Comparison of ENCODE assay signal across 28 cellular contexts in the genomic region with DNA sequence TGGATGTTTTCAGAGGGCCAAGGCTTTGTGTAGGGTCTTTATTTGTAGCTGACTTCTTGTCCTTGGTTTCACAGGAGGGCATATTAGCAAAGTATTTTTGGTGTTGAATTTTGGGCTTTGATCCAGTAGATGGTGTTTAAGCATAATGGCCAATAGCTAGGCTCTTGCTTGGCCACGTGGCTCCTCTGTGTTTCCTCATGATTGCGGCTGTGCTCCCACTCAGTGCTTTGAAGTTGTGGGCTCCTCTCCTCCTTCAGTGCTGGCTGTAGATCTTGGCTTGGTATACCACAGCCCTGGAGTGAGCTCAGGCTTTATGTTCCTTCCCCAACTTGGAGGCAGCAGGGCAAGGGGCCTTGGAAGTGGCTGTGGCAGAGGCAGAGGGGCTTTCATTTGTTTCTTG.
"Had no signal": no experiment of that assay in that cellular context is flagged by ENCODE, and none has a peak within 500 bp of the region (broad histone marks: within the 10 kb centered on the region; RNA-seq: fewer than 3 reads in every experiment).

No MANE protein-coding gene starts in this region.

- H3K9me3 ChIP-seq: heart left ventricle, left lung, lower lobe of right lung, mucosa of descending colon, pancreas, prostate gland, sigmoid colon, spleen, suprapubic skin, thoracic aorta, tibial artery, upper lobe of left lung, vagina had no signal

- H3K27me3 Mint-ChIP-seq: natural killer cell treated with Interleukin-12 subunit alpha and Interleukin-12 subunit beta and Interleukin-15 and Interleukin-18, amount 100 ng/mL, for 72 hours; stimulated activated naive CD8-positive, alpha-beta T cell treated with anti-CD3 and anti-CD28 coated beads, Interleukin-15, Interleukin-2, amounts not matched to agents 100 ng/mL and 50 ng/mL, for 24 hours had no signal

- H3K4me3 Mint-ChIP-seq: immature natural killer cell; mesothelial cell of epicardium; naive thymus-derived CD4-positive, alpha-beta T cell; natural killer cell treated with Interleukin-12 subunit alpha and Interleukin-12 subunit beta and Interleukin-15 and Interleukin-18, amount 100 ng/mL, for 72 hours; stimulated activated effector memory CD8-positive, alpha-beta T cell treated with anti-CD3 and anti-CD28 coated beads, Interleukin-12 subunit alpha, Interleukin-12 subunit beta, amount 100 ng/mL, for 72 hours; stimulated activated naive CD8-positive, alpha-beta T cell treated with anti-CD3 and anti-CD28 coated beads, Interleukin-15, Interleukin-2, amounts not matched to agents 100 ng/mL and 50 ng/mL, for 24 hours had no signal

- H3K36me3 Mint-ChIP-seq: immature natural killer cell; mesothelial cell of epicardium; naive thymus-derived CD4-positive, alpha-beta T cell; natural killer cell treated with Interleukin-12 subunit alpha and Interleukin-12 subunit beta and Interleukin-15 and Interleukin-18, amount 100 ng/mL, for 72 hours; stimulated activated effector memory CD8-positive, alpha-beta T cell treated with anti-CD3 and anti-CD28 coated beads, Interleukin-12 subunit alpha, Interleukin-12 subunit beta, amount 100 ng/mL, for 72 hours had no signal

- DNase-seq: immature natural killer cell; kidney; left colon; left lung; lower lobe of right lung; mammary epithelial cell; mesenchymal stem cell; mucosa of descending colon; naive thymus-derived CD4-positive, alpha-beta T cell; retina; right cardiac atrium; sigmoid colon; small intestine; spleen; stimulated activated CD4-positive, alpha-beta T cell treated with anti-CD3 and anti-CD28 coated beads, Interleukin-4, amount 100 ng/mL, for 24 hours; stimulated activated naive CD4-positive, alpha-beta T cell; tibial artery; upper lobe of left lung had no signal

- H3K4me1 Mint-ChIP-seq: immature natural killer cell; naive thymus-derived CD4-positive, alpha-beta T cell; stimulated activated effector memory CD8-positive, alpha-beta T cell treated with anti-CD3 and anti-CD28 coated beads, Interleukin-12 subunit alpha, Interleukin-12 subunit beta, amount 100 ng/mL, for 72 hours had no signal

- ATAC-seq: heart left ventricle; left colon; left lung; lower lobe of right lung; mucosa of descending colon; naive thymus-derived CD4-positive, alpha-beta T cell; natural killer cell treated with Interleukin-12 subunit alpha and Interleukin-12 subunit beta and Interleukin-15 and Interleukin-18, amount 100 ng/mL, for 72 hours; pancreas; right cardiac atrium; stimulated activated effector memory CD8-positive, alpha-beta T cell treated with anti-CD3 and anti-CD28 coated beads, Interleukin-12 subunit alpha, Interleukin-12 subunit beta, amount 100 ng/mL, for 72 hours had no signal

- H3K36me3 ChIP-seq: heart left ventricle, left lung, lower lobe of right lung, pancreas, prostate gland, sigmoid colon, spleen, suprapubic skin, thoracic aorta, tibial artery, upper lobe of left lung, vagina had no signal

- H3K27me3 ChIP-seq: heart left ventricle, left lung, pancreas, sigmoid colon, suprapubic skin, tibial artery, upper lobe of left lung, vagina had no signal

- H3K4me1 ChIP-seq: left lung, lower lobe of right lung, pancreas, prostate gland, sigmoid colon, spleen, tibial artery, vagina had no signal

- H3K27ac Mint-ChIP-seq: immature natural killer cell; mesothelial cell of epicardium; naive thymus-derived CD4-positive, alpha-beta T cell; natural killer cell treated with Interleukin-12 subunit alpha and Interleukin-12 subunit beta and Interleukin-15 and Interleukin-18, amount 100 ng/mL, for 72 hours; stimulated activated effector memory CD8-positive, alpha-beta T cell treated with anti-CD3 and anti-CD28 coated beads, Interleukin-12 subunit alpha, Interleukin-12 subunit beta, amount 100 ng/mL, for 72 hours; stimulated activated naive CD8-positive, alpha-beta T cell treated with anti-CD3 and anti-CD28 coated beads, Interleukin-15, Interleukin-2, amounts not matched to agents 100 ng/mL and 50 ng/mL, for 24 hours had no signal

- H3K27ac ChIP-seq: heart left ventricle, left lung, lower lobe of right lung, pancreas, prostate gland, sigmoid colon, spleen, suprapubic skin, thoracic aorta, tibial artery, upper lobe of left lung, vagina had no signal

- H3K4me3 ChIP-seq: heart left ventricle, left lung, lower lobe of right lung, mucosa of descending colon, pancreas, prostate gland, sigmoid colon, spleen, suprapubic skin, thoracic aorta, tibial artery, upper lobe of left lung, vagina had no signal
